Comparison of ENCODE assay signal across 19 cellular contexts in the genomic region with DNA sequence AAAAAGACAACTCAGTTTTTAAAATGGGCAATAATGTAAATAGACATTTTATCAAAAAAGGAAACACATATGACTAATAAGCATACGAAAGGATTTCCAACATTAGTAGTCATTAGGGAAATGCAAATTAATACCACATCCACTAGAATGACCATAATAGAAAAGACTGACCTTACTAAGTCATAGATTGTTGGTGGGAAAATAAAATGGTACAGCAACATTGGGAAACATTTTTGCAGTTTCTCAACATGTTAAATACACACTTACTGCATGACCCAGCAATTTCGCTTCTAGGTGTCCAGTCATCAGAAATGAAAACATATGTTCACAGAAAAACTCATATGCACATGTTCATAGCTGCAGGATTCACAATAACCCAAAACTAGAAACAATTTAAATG. TPM values are rescaled to one million over a fixed set of nuclear protein-coding genes. Genes with fewer than 3 reads are reported as not detected.
"Had no signal": no experiment of that assay in that cellular context is flagged by ENCODE, and none has a peak within 500 bp of the region (broad histone marks: within the 10 kb centered on the region; RNA-seq: fewer than 3 reads in every experiment).

No MANE protein-coding gene starts in this region.

- H3K4me1 Mint-ChIP-seq: activated T-helper 17 cell treated with anti-CD3 and anti-CD28 coated beads, Interleukin-2, amount 50 U/mL, for 72 hours had no signal

- H3K27ac Mint-ChIP-seq: activated T-helper 17 cell treated with anti-CD3 and anti-CD28 coated beads, Interleukin-2, amount 50 U/mL, for 72 hours; dendritic cell treated with granulocyte-macrophage colony-stimulating factor and Interleukin-4, amounts not matched to agents 40 ng/mL and 50 ng/mL, for 4 days; nephron; stimulated activated naive B cell treated with anti-CD40 and anti-IgM and Interleukin-4, amounts not matched to agents 10 μg/mL and 1 μg/mL and 100 μg/mL, for 72 hours had no signal

- H3K4me3 ChIP-seq: tibial artery, uterus had no signal

- H3K9me3 Mint-ChIP-seq: activated T-helper 17 cell treated with anti-CD3 and anti-CD28 coated beads, Interleukin-2, amount 50 U/mL, for 72 hours; dendritic cell treated with granulocyte-macrophage colony-stimulating factor and Interleukin-4, amounts not matched to agents 40 ng/mL and 50 ng/mL, for 4 days; nephron had no signal

- ATAC-seq: activated T-helper 17 cell treated with anti-CD3 and anti-CD28 coated beads, Interleukin-2, amount 50 U/mL, for 72 hours; foreskin keratinocyte; stimulated activated naive B cell treated with anti-CD40 and anti-IgM and Interleukin-4, amounts not matched to agents 10 μg/mL and 1 μg/mL and 100 μg/mL, for 72 hours had no signal

- DNase-seq: activated naive CD4-positive, alpha-beta T cell treated with Interleukin-2 at 50 U/mL for 16 hours; activated T-cell treated with anti-CD3 and anti-CD28 coated beads for 4 hours; aorta; cerebellar nuclear complex; effector memory CD4-positive, alpha-beta T cell; foreskin keratinocyte; glutamatergic neuron; hypothalamus; nucleus accumbens; posterior cingulate gyrus; retina; stimulated activated CD4-positive, alpha-beta T cell treated with anti-CD3 and anti-CD28 coated beads, Interleukin-4, amount 100 ng/mL, for 1 hour; stimulated activated naive B cell treated with anti-CD40 and anti-IgM and Interleukin-4, amounts not matched to agents 10 μg/mL and 1 μg/mL and 100 μg/mL, for 72 hours; tibial artery; uterus had no signal

- H3K27me3 Mint-ChIP-seq: dendritic cell treated with granulocyte-macrophage colony-stimulating factor and Interleukin-4, amounts not matched to agents 40 ng/mL and 50 ng/mL, for 4 days had no signal

- H3K4me3 Mint-ChIP-seq: activated T-helper 17 cell treated with anti-CD3 and anti-CD28 coated beads, Interleukin-2, amount 50 U/mL, for 72 hours; dendritic cell treated with granulocyte-macrophage colony-stimulating factor and Interleukin-4, amounts not matched to agents 40 ng/mL and 50 ng/mL, for 4 days; nephron; stimulated activated naive B cell treated with anti-CD40 and anti-IgM and Interleukin-4, amounts not matched to agents 10 μg/mL and 1 μg/mL and 100 μg/mL, for 72 hours had no signal

RNA-seq across cellular contexts. Expression of gene SLC44A3, which starts 29.9 kb away (rescaled TPM):
- total RNA-seq: activated CD8-positive, alpha-beta memory T cell treated with anti-CD3 and anti-CD28 coated beads for 36 hours had no signal
